ENCODE assay signal across 11 cellular contexts in genomic region chr6:30875244-30876038, GRCh38. TPM values are rescaled to one million over a fixed set of nuclear protein-coding genes. Genes with fewer than 3 reads are reported as not detected.
DNase-seq lines count a peak whose midpoint lies in the region; ATAC-seq, FAIRE-seq and TF ChIP-seq lines count a peak whose summit lies in the region.
"Had no signal": no experiment of that assay in that cellular context is flagged by ENCODE, and none has a peak within 500 bp of the region (broad histone marks: within the 10 kb centered on the region; RNA-seq: fewer than 3 reads in every experiment).

No MANE protein-coding gene starts in this region.

- no peak for TF ChIP-seq POLR2A in endothelial cell of umbilical vein (IDR thresholded peaks at IDR 0.05; ENCODE audit: low read depth, low read length)

- H3K4me2 ChIP-seq in endothelial cell of umbilical vein (ENCODE audit: insufficient read depth, low read length): no peak overlapping the region

- peak; percentile 96 for DNase-seq in NCI-H146 treated with DMSO at 0.1 percent for 48 hours (lab: John Stamatoyannopoulos, UW; ENCODE audit: unreplicated experiment)
- peak; percentile 94 for DNase-seq in NCI-H748 treated with DMSO at 0.1 percent for 48 hours (lab: John Stamatoyannopoulos, UW)
- DNase-seq in endothelial cell of umbilical vein (ENCODE audit: low read depth, low spot score): no peak
- DNase-seq in psoas muscle: no peak
- DNase-seq in colonic mucosa: no peak
- DNase-seq: activated CD4-positive, alpha-beta T cell treated with anti-CD3 and anti-CD28 coated beads for 1 hour; Right ventricle myocardium superior had no signal

- H3K4me1 ChIP-seq in endothelial cell of umbilical vein (ENCODE audit: control insufficient read depth, extremely low read depth, insufficient read depth, low read length) (peaks cover 23% of the 10 kb centered on the region), psoas muscle (peaks cover 28% of the 10 kb centered on the region), colonic mucosa (peaks cover 4% of the 10 kb centered on the region)

- no peak overlapping the region for H3K4me3 ChIP-seq in endothelial cell of umbilical vein (replicated peaks in 1 of 3; ENCODE audit: insufficient read depth in 1 of 3, low read depth in 1 of 3, low read length in 3 of 3)
- no peak overlapping the region for H3K4me3 ChIP-seq in psoas muscle
- no peak overlapping the region for H3K4me3 ChIP-seq in colonic mucosa

- 73 to 82% (median 75%) methylated on average over 18 of the region's 18 CpGs for WGBS in psoas muscle, 3 donors

- H3K9me1 ChIP-seq in endothelial cell of umbilical vein (replicated peaks; ENCODE audit: control insufficient read depth, extremely low read depth, insufficient read depth, low read length): no peaks in the 10 kb centered on the region

- POLR2A ChIA-PET in endothelial cell of umbilical vein (lab: Charles Lee): no interaction called here

- no TSS peak for BruUV-seq in endothelial cell of umbilical vein (replicated peaks; lab: Mats Ljungman, UMichigan)

- no peaks in the 10 kb centered on the region for H3K9me3 ChIP-seq in endothelial cell of umbilical vein (replicated peaks; ENCODE audit: control insufficient read depth, insufficient read depth, low read length)
- no peaks in the 10 kb centered on the region for H3K9me3 ChIP-seq in psoas muscle
- no peaks in the 10 kb centered on the region for H3K9me3 ChIP-seq in colonic mucosa

- H3K36me3 ChIP-seq in endothelial cell of umbilical vein (ENCODE audit: control insufficient read depth in 2 of 2, extremely low read depth in 1 of 2, insufficient read depth in 2 of 2, low read length in 2 of 2) (no peaks in the 10 kb centered on the region), psoas muscle (ENCODE audit: insufficient read depth in 1 of 2, low read depth in 1 of 2) (no peaks in the 10 kb centered on the region), colonic mucosa (no peaks in the 10 kb centered on the region)

- ATAC-seq in psoas muscle (no peak), GM21423 (IDR thresholded peaks at IDR 0.05; ENCODE audit: unreplicated experiment) (no peak), GM18870 (IDR thresholded peaks at IDR 0.05; ENCODE audit: unreplicated experiment) (no peak)
- ATAC-seq: stimulated activated effector memory CD8-positive, alpha-beta T cell treated with anti-CD3 and anti-CD28 coated beads, Interleukin-12 subunit alpha, Interleukin-12 subunit beta, amount 100 ng/mL, for 72 hours had no signal

- H2AFZ ChIP-seq in endothelial cell of umbilical vein (ENCODE audit: low read depth, low read length): no peak overlapping the region

- intact Hi-C loops in endothelial cell of umbilical vein (cut with micrococcal nuclease) (loop anchor here (2.0 to 10.0 kb wide), 2 partner anchors 197 to 391 kb away; partner anchors contain the start of gene HLA-E), psoas muscle (cut with DNase I) (loop anchor here (2.0 to 5.0 kb wide), 2 partner anchors 47 to 133 kb away; partner anchors contain the start of genes FLOT1 (in 1 of the 2) and IER3 (in 1 of the 2)), colonic mucosa (cut with DNase I) (loop anchor here (2.0 to 5.0 kb wide), 2 partner anchors 47 to 133 kb away; partner anchors contain the start of genes FLOT1 and IER3)

- H3K27ac ChIP-seq in endothelial cell of umbilical vein (ENCODE audit: insufficient read depth, low read depth, low read length) (peak overlapping the region; percentile 55), psoas muscle (peak overlapping the region; percentile 89), colonic mucosa (no peak overlapping the region)

- H3K9ac ChIP-seq in endothelial cell of umbilical vein (replicated peaks; ENCODE audit: extremely low read depth, insufficient read depth, low read length) (no peak overlapping the region), colonic mucosa (ENCODE audit: low read depth in 2 of 2, low read length in 2 of 2) (no peak overlapping the region)

- no peaks in the 10 kb centered on the region for H4K20me1 ChIP-seq in endothelial cell of umbilical vein (replicated peaks; ENCODE audit: control insufficient read depth, extremely low read depth, insufficient read depth, low read length)

- dilution Hi-C loops in endothelial cell of umbilical vein (cut with MboI; ENCODE audit: extremely low pct_ligation_motif_present, low sequenced_read_pairs): loop anchor here (25.0 kb wide), 1 partner anchor 138 kb away; the partner anchor contains the start of genes FLOT1 and IER3

- CTCF ChIA-PET in endothelial cell of umbilical vein (lab: Charles Lee): interaction anchor here (1.2 to 5.6 kb wide), 3 partner anchors 45 to 196 kb away, joined by 3 to 57 read pairs (median 6); no protein-coding TSS in a partner anchor

- no peak for FAIRE-seq in endothelial cell of umbilical vein (lab: Jason Lieb, UNC)

- no peak for TF ChIP-seq CTCF in endothelial cell of umbilical vein (IDR thresholded peaks at IDR 0.05; ENCODE audit: extremely low read depth in 1 of 2, insufficient read depth in 1 of 2, low read depth in 1 of 2, low read length in 2 of 2)
- TF ChIP-seq CTCF in psoas muscle (IDR thresholded peaks at IDR 0.05): no peak
- no peak for TF ChIP-seq CTCF in colonic mucosa (IDR thresholded peaks at IDR 0.05)

- H3K79me2 ChIP-seq in endothelial cell of umbilical vein (ENCODE audit: control insufficient read depth, insufficient read depth, low read length): no peaks in the 10 kb centered on the region

- H3K27me3 ChIP-seq in endothelial cell of umbilical vein (ENCODE audit: control insufficient read depth in 2 of 2, insufficient read depth in 2 of 2, low read length in 2 of 2): no peaks in the 10 kb centered on the region
- H3K27me3 ChIP-seq in psoas muscle (ENCODE audit: insufficient read depth in 3 of 3, low read length in 2 of 3): no peaks in the 10 kb centered on the region
- H3K27me3 ChIP-seq in colonic mucosa: no peaks in the 10 kb centered on the region

TF ChIP-seq in endothelial cell of umbilical vein, 7 proteins besides CTCF, POLR2A, EP300 and RAD21 (continues in another document):
- TF ChIP-seq GATA2 (IDR thresholded peaks at IDR 0.05; ENCODE audit: insufficient read depth, insufficient read length, low read depth, low read length): no peak
- TF ChIP-seq POLR2AphosphoS5 (IDR thresholded peaks at IDR 0.05; ENCODE audit: insufficient read depth, low read depth, low read length): no peak
- TF ChIP-seq FOS (IDR thresholded peaks at IDR 0.05; ENCODE audit: borderline replicate concordance, insufficient read depth, low read length): no peak
- TF ChIP-seq JUN (IDR thresholded peaks at IDR 0.05; ENCODE audit: borderline replicate concordance, insufficient read depth, insufficient read length, low read depth): no peak
- no peak for TF ChIP-seq MYC (IDR thresholded peaks at IDR 0.05; ENCODE audit: low read depth, low read length)

RNA-seq across cellular contexts. Expression of gene DDR1, which starts 8.9 kb away (rescaled TPM):
- total RNA-seq in endothelial cell of umbilical vein (17.7 and 22.9 TPM in 2 replicates), psoas muscle (100 to 1,000 TPM in 1 of 4 donors, 10 to 100 TPM in 3; 26.3 to 129 (median 54.2) TPM), colonic mucosa (100 to 1,000 TPM; 261 to 267 TPM)
- polyA plus RNA-seq in endothelial cell of umbilical vein (8.8 and 10.6 TPM in 2 replicates), psoas muscle (10 to 100 TPM in 2 of 3 donors, 1 to 10 TPM in 1; 2.2 to 10.8 (median 10.5) TPM)
- polyA plus RNA-seq in endothelial cell of umbilical vein (2011; cell fraction: cytosol; rRNA removed): 4.9 and 6.8 TPM in 2 replicates
- 19.8 and 24.8 TPM in 2 replicates for polyA plus RNA-seq in endothelial cell of umbilical vein (2011; cell fraction: nucleus; rRNA removed)
- 8.8 and 14.7 TPM in 2 replicates for polyA plus RNA-seq in endothelial cell of umbilical vein (2012)
- 14.7 and 20.9 TPM in 2 replicates for polyA minus RNA-seq in endothelial cell of umbilical vein
- 31.4 TPM for polyA minus RNA-seq in endothelial cell of umbilical vein (2011; cell fraction: cytosol; rRNA and poly(A)+ RNA removed)
- 7.0 and 10.5 TPM in 2 replicates for polyA minus RNA-seq in endothelial cell of umbilical vein (2011; cell fraction: nucleus; rRNA and poly(A)+ RNA removed)

RNA-seq across cellular contexts. Expression of gene GTF2H4, which starts 32.6 kb away (rescaled TPM):
- total RNA-seq in endothelial cell of umbilical vein (51.0 and 52.6 TPM in 2 replicates), psoas muscle (10 to 100 TPM; 13.3 to 21.3 (median 15.8) TPM), colonic mucosa (10 to 100 TPM; 15.8 to 25.7 TPM)
- polyA plus RNA-seq in endothelial cell of umbilical vein (40.5 and 40.8 TPM in 2 replicates), psoas muscle (10 to 100 TPM; 18.9 to 30.8 (median 26.4) TPM)
- polyA plus RNA-seq in endothelial cell of umbilical vein (2011; cell fraction: cytosol; rRNA removed): 32.2 and 35.5 TPM in 2 replicates
- polyA plus RNA-seq in endothelial cell of umbilical vein (2011; cell fraction: nucleus; rRNA removed): 184 and 233 TPM in 2 replicates
- polyA plus RNA-seq in endothelial cell of umbilical vein (2012): 30.4 and 34.4 TPM in 2 replicates
- 43.1 and 55.4 TPM in 2 replicates for polyA minus RNA-seq in endothelial cell of umbilical vein
- 9.6 TPM for polyA minus RNA-seq in endothelial cell of umbilical vein (2011; cell fraction: cytosol; rRNA and poly(A)+ RNA removed)
- 29.4 and 32.4 TPM in 2 replicates for polyA minus RNA-seq in endothelial cell of umbilical vein (2011; cell fraction: nucleus; rRNA and poly(A)+ RNA removed)

RNA-seq across cellular contexts. Expression of gene VARS2, which starts 38.6 kb away (rescaled TPM):
- 32.5 and 34.3 TPM in 2 replicates for total RNA-seq in endothelial cell of umbilical vein
- polyA plus RNA-seq in endothelial cell of umbilical vein: 17.8 TPM in 2 replicates
- 10.1 and 10.8 TPM in 2 replicates for polyA plus RNA-seq in endothelial cell of umbilical vein (2011; cell fraction: cytosol; rRNA removed)
- 150 and 154 TPM in 2 replicates for polyA plus RNA-seq in endothelial cell of umbilical vein (2011; cell fraction: nucleus; rRNA removed)
- polyA plus RNA-seq in endothelial cell of umbilical vein (2012): 17.6 and 19.1 TPM in 2 replicates
- 23.0 and 30.0 TPM in 2 replicates for polyA minus RNA-seq in endothelial cell of umbilical vein
- 9.2 TPM for polyA minus RNA-seq in endothelial cell of umbilical vein (2011; cell fraction: cytosol; rRNA and poly(A)+ RNA removed)
- 15.0 and 20.7 TPM in 2 replicates for polyA minus RNA-seq in endothelial cell of umbilical vein (2011; cell fraction: nucleus; rRNA and poly(A)+ RNA removed)
- total RNA-seq in psoas muscle: 10 to 100 TPM; 25.8 to 36.6 (median 28.2) TPM
- 10 to 100 TPM; 11.4 to 22.6 (median 13.9) TPM for polyA plus RNA-seq in psoas muscle
- total RNA-seq in colonic mucosa: 10 to 100 TPM; 27.5 to 55.6 TPM

RNA-seq across cellular contexts. Expression of gene SFTA2, which starts 56.5 kb away (rescaled TPM):
- total RNA-seq in endothelial cell of umbilical vein: not detected in 2 replicates
- polyA plus RNA-seq in endothelial cell of umbilical vein: not detected in 2 replicates
- not detected in 2 replicates for polyA plus RNA-seq in endothelial cell of umbilical vein (2011; cell fraction: cytosol; rRNA removed)
- not detected in 2 replicates for polyA plus RNA-seq in endothelial cell of umbilical vein (2011; cell fraction: nucleus; rRNA removed)
- not detected in 2 replicates for polyA plus RNA-seq in endothelial cell of umbilical vein (2012)
- not detected in 2 replicates for polyA minus RNA-seq in endothelial cell of umbilical vein
- polyA minus RNA-seq in endothelial cell of umbilical vein (2011; cell fraction: cytosol; rRNA and poly(A)+ RNA removed): not detected
- polyA minus RNA-seq in endothelial cell of umbilical vein (2011; cell fraction: nucleus; rRNA and poly(A)+ RNA removed): not detected in 2 replicates
- not detected for total RNA-seq in psoas muscle
- under 1 TPM in 2 of 3 donors, not detected in 1; 0.13 to 0.14 TPM for polyA plus RNA-seq in psoas muscle
- total RNA-seq in colonic mucosa: 1 to 10 TPM in 1 of 2 donors, not detected in 1; 1.3 TPM
- total RNA-seq: myocyte, Right ventricle myocardium superior had no signal

Comparison
In these comparisons a context has a peak if more than half of its experiments do, and no peak if none do; other contexts are left out.
1. DNase-seq: peak in NCI-H146 treated with DMSO at 0.1 percent for 48 hours (single experiment) and NCI-H748 treated with DMSO at 0.1 percent for 48 hours (single experiment); none in endothelial cell of umbilical vein (single experiment), psoas muscle (0 of 2) and colonic mucosa (single experiment).